ENCODE assay signal across 26 cellular contexts in the genomic region with DNA sequence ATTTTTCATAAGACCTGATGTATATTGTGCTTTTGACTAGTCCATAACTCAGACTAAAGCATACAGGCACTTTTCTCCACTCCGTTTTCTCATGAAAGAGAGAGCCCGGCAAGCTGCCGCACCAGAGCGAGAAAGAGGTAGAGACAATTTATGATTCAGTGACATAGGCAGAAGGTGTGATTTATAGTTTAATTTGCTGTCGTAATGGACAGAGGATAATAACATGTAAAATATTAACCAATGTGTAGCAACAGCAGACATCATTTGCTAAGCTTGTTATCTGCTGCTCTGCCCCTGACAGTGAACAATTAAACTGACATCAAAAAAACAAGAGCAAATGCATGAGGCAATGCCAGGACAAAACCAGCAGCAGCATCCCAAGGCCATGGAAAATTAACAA.
"Had no signal": no experiment of that assay in that cellular context is flagged by ENCODE, and none has a peak within 500 bp of the region (broad histone marks: within the 10 kb centered on the region; RNA-seq: fewer than 3 reads in every experiment).

No MANE protein-coding gene starts in this region.

- H3K36me3 ChIP-seq: esophagus squamous epithelium, gastrocnemius medialis, heart right ventricle, left lung, lower lobe of right lung had no signal

- H3K27me3 ChIP-seq: gastrocnemius medialis had no signal

- H3K4me3 ChIP-seq: esophagus squamous epithelium, gastrocnemius medialis, heart right ventricle, left lung, lower lobe of right lung, mucosa of descending colon had no signal

- DNase-seq: cortex of kidney; effector CD8-positive, alpha-beta T cell; effector memory CD8-positive, alpha-beta T cell; endodermal cell; erythroblast; esophagus squamous epithelium; foreskin fibroblast; foreskin melanocyte; gastrocnemius medialis; glutamatergic neuron; head of caudate nucleus; heart right ventricle; hippocampal formation; left cardiac atrium; left lung; left ventricle myocardium superior; lower lobe of right lung; mesenchymal stem cell; mucosa of descending colon; naive B cell; naive thymus-derived CD8-positive, alpha-beta T cell had no signal

- H3K27ac ChIP-seq: epithelial cell of prostate, esophagus squamous epithelium, gastrocnemius medialis, heart right ventricle, left lung, lower lobe of right lung had no signal

- ATAC-seq: effector memory CD8-positive, alpha-beta T cell; esophagus mucosa; gastrocnemius medialis; heart right ventricle; left cardiac atrium; left lung; left ventricle myocardium superior; lower lobe of right lung; mucosa of descending colon; naive thymus-derived CD8-positive, alpha-beta T cell had no signal

- H3K4me1 ChIP-seq: esophagus squamous epithelium, gastrocnemius medialis, heart right ventricle, left lung, lower lobe of right lung had no signal

- H3K9me3 ChIP-seq: esophagus squamous epithelium, gastrocnemius medialis, heart right ventricle, left lung, lower lobe of right lung, mucosa of descending colon had no signal

- FAIRE-seq: endometrium, islet of Langerhans, keratinocyte had no signal
